Comparison of ENCODE assay signal across 1 cellular context in the genomic region with DNA sequence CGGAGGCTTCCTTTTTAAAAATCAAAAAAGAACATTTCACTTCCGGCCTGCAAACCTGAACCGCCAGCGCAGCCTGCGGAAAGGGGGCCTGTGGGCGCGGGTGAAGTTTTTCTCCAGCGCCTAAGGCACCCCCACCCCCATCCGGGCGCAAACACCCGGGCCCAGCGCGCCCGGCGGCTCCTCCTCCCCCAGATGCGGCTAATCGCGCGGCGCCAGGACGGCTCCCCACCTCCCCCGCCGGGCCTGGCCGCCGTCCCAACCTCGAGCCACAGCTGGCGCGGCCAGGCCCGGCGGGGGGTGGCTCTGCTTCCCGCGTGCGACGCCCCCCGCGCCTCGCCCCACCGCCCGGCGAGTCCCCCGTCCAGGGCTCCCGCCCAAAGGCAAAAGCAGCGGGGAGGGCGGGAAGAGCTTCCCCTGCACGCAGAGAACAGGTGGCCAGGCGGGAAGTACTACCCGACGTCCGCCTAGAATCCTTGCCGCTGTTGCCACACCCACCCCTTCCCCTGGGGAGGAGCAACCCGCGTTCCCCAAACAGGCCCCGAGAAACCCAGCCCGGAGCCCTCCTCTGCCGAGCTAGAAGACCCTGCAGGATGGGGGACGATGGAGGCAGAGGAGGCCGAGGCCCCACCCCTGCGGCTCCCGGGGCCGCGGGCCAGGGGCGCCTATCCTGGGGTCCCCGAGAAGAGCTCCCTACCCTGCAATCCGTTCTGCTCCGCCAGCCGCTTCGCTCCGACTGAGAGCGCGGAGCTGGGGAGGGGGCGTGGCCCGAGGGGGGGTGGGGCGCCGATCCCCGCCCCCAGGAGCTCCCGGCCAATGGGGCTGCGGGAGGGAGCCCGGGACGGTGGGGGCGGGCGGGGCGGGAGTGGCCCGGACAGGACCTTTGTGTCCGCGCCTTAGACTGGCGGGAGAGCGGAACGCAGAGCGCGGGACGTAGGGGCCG.
TF ChIP-seq lines count a peak whose summit lies in the region.

Gene CARHSP1, minus strand, starts transcription at position 735 of the 940 bp plus-strand sequence. CDS start 9,678 bp downstream, outside the sequence.

TF ChIP-seq in HEK293, 187 proteins besides CTCF, POLR2A, EP300 and RAD21 (continued from another document and continues in another):
- no peak for TF ChIP-seq ZSCAN4 (tag by site-specific recombination; IDR thresholded peaks at IDR 0.05)
- no peak for TF ChIP-seq ZNF174 (tag by site-specific recombination; IDR thresholded peaks at IDR 0.05)
- no peak for TF ChIP-seq ZNF544 (tag by site-specific recombination; IDR thresholded peaks at IDR 0.05)
- no peak for TF ChIP-seq SALL2 (tag by site-specific recombination; IDR thresholded peaks at IDR 0.05; ENCODE audit: borderline replicate concordance)
- no peak for TF ChIP-seq ZNF155 (tag by site-specific recombination; IDR thresholded peaks at IDR 0.05)
- peak; percentile 17; the same call in 1 of the 2 replicates for TF ChIP-seq ZFHX2 (tag by site-specific recombination; conservative IDR thresholded peaks at IDR 0.05)
- no peak for TF ChIP-seq REPIN1 (tag by site-specific recombination; IDR thresholded peaks at IDR 0.05; ENCODE audit: low read depth)
- TF ChIP-seq ZBTB8A (tag by site-specific recombination; IDR thresholded peaks at IDR 0.05), result peak; percentile 99
- no peak for TF ChIP-seq SETDB1 (IDR thresholded peaks at IDR 0.05; ENCODE audit: insufficient read length, low read length)
- TF ChIP-seq YY1 (tag by site-specific recombination; IDR thresholded peaks at IDR 0.05), result no peak
- no peak for TF ChIP-seq ZNF140 (tag by site-specific recombination; IDR thresholded peaks at IDR 0.05)
- TF ChIP-seq ZNF473 (tag by site-specific recombination; IDR thresholded peaks at IDR 0.05), result no peak
- TF ChIP-seq, protein P1, sequence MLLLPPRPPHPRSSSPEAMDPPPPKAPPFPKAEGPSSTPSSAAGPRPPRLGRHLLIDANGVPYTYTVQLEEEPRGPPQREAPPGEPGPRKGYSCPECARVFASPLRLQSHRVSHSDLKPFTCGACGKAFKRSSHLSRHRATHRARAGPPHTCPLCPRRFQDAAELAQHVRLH (tag by site-specific recombination; IDR thresholded peaks at IDR 0.05), result peak; percentile 67; the same call in 1 of the 2 replicates
- TF ChIP-seq ZNF510 (tag by site-specific recombination; IDR thresholded peaks at IDR 0.05; ENCODE audit: insufficient replicate concordance), result no peak
- no peak for TF ChIP-seq ZFP3 (tag by site-specific recombination; IDR thresholded peaks at IDR 0.05; ENCODE audit: low read depth)
- TF ChIP-seq ZNF626 (tag by site-specific recombination; IDR thresholded peaks at IDR 0.05), result no peak
- no peak for TF ChIP-seq ZNF416 (tag by site-specific recombination; IDR thresholded peaks at IDR 0.05)
- TF ChIP-seq ZNF274 (IDR thresholded peaks at IDR 0.05; ENCODE audit: low read length), result no peak
- TF ChIP-seq ZNF274 (tag by site-specific recombination; IDR thresholded peaks at IDR 0.05; ENCODE audit: borderline replicate concordance), result no peak
- no peak for TF ChIP-seq HIC1 (tag by site-specific recombination; IDR thresholded peaks at IDR 0.05)
- TF ChIP-seq ZNF426 (tag by site-specific recombination; IDR thresholded peaks at IDR 0.05), result no peak
- no peak for TF ChIP-seq ZNF214 (tag by site-specific recombination; IDR thresholded peaks at IDR 0.05; ENCODE audit: borderline replicate concordance)
- TF ChIP-seq ATF2 (tag by site-specific recombination; IDR thresholded peaks at IDR 0.05; ENCODE audit: low read depth), result no peak
- TF ChIP-seq ZNF324 (tag by site-specific recombination; IDR thresholded peaks at IDR 0.05), result 0 out of 2 replicates have a peak, but pooled peaks have one; percentile 24
- TF ChIP-seq HOXC10 (CRISPR knock-in tag; IDR thresholded peaks at IDR 0.05), result no peak
- no peak for TF ChIP-seq ZNF707 (tag by site-specific recombination; IDR thresholded peaks at IDR 0.05)
- peak; percentile 96 for TF ChIP-seq KLF10 (tag by site-specific recombination; IDR thresholded peaks at IDR 0.05)
- no peak for TF ChIP-seq ZNF558 (tag by site-specific recombination; IDR thresholded peaks at IDR 0.05)
- peak; percentile 87 for TF ChIP-seq SP3 (tag by site-specific recombination; IDR thresholded peaks at IDR 0.05)
- no peak for TF ChIP-seq ZNF785 (tag by site-specific recombination; IDR thresholded peaks at IDR 0.05)
- TF ChIP-seq, protein P2, sequence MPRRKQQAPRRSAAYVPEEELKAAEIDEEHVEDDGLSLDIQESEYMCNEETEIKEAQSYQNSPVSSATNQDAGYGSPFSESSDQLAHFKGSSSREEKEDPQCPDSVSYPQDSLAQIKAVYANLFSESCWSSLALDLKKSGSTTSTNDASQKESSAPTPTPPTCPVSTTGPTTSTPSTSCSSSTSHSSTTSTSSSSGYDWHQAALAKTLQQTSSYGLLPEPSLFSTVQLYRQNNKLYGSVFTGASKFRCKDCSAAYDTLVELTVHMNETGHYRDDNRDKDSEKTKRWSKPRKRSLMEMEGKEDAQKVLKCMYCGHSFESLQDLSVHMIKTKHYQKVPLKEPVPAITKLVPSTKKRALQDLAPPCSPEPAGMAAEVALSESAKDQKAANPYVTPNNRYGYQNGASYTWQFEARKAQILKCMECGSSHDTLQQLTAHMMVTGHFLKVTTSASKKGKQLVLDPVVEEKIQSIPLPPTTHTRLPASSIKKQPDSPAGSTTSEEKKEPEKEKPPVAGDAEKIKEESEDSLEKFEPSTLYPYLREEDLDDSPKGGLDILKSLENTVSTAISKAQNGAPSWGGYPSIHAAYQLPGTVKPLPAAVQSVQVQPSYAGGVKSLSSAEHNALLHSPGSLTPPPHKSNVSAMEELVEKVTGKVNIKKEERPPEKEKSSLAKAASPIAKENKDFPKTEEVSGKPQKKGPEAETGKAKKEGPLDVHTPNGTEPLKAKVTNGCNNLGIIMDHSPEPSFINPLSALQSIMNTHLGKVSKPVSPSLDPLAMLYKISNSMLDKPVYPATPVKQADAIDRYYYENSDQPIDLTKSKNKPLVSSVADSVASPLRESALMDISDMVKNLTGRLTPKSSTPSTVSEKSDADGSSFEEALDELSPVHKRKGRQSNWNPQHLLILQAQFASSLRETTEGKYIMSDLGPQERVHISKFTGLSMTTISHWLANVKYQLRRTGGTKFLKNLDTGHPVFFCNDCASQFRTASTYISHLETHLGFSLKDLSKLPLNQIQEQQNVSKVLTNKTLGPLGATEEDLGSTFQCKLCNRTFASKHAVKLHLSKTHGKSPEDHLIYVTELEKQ (tag by site-specific recombination; IDR thresholded peaks at IDR 0.05; ENCODE audit: borderline replicate concordance), result no peak
- TF ChIP-seq, protein P3, sequence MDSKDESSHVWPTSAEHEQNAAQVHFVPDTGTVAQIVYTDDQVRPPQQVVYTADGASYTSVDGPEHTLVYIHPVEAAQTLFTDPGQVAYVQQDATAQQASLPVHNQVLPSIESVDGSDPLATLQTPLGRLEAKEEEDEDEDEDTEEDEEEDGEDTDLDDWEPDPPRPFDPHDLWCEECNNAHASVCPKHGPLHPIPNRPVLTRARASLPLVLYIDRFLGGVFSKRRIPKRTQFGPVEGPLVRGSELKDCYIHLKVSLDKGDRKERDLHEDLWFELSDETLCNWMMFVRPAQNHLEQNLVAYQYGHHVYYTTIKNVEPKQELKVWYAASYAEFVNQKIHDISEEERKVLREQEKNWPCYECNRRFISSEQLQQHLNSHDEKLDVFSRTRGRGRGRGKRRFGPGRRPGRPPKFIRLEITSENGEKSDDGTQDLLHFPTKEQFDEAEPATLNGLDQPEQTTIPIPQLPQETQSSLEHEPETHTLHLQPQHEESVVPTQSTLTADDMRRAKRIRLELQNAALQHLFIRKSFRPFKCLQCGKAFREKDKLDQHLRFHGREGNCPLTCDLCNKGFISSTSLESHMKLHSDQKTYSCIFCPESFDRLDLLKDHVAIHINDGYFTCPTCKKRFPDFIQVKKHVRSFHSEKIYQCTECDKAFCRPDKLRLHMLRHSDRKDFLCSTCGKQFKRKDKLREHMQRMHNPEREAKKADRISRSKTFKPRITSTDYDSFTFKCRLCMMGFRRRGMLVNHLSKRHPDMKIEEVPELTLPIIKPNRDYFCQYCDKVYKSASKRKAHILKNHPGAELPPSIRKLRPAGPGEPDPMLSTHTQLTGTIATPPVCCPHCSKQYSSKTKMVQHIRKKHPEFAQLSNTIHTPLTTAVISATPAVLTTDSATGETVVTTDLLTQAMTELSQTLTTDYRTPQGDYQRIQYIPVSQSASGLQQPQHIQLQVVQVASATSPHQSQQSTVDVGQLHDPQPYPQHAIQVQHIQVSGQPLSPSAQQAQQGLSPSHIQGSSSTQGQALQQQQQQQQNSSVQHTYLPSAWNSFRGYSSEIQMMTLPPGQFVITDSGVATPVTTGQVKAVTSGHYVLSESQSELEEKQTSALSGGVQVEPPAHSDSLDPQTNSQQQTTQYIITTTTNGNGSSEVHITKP (tag by site-specific recombination; IDR thresholded peaks at IDR 0.05), result peak; percentile 77
- no peak for TF ChIP-seq ZNF530 (tag by site-specific recombination; IDR thresholded peaks at IDR 0.05; ENCODE audit: low read depth)
- no peak for TF ChIP-seq YY2 (tag by site-specific recombination; IDR thresholded peaks at IDR 0.05)
- no peak for TF ChIP-seq ZNF211 (tag by site-specific recombination; IDR thresholded peaks at IDR 0.05; ENCODE audit: low read depth)
- TF ChIP-seq ZNF404 (tag by site-specific recombination; IDR thresholded peaks at IDR 0.05), result no peak
- TF ChIP-seq, protein P4, sequence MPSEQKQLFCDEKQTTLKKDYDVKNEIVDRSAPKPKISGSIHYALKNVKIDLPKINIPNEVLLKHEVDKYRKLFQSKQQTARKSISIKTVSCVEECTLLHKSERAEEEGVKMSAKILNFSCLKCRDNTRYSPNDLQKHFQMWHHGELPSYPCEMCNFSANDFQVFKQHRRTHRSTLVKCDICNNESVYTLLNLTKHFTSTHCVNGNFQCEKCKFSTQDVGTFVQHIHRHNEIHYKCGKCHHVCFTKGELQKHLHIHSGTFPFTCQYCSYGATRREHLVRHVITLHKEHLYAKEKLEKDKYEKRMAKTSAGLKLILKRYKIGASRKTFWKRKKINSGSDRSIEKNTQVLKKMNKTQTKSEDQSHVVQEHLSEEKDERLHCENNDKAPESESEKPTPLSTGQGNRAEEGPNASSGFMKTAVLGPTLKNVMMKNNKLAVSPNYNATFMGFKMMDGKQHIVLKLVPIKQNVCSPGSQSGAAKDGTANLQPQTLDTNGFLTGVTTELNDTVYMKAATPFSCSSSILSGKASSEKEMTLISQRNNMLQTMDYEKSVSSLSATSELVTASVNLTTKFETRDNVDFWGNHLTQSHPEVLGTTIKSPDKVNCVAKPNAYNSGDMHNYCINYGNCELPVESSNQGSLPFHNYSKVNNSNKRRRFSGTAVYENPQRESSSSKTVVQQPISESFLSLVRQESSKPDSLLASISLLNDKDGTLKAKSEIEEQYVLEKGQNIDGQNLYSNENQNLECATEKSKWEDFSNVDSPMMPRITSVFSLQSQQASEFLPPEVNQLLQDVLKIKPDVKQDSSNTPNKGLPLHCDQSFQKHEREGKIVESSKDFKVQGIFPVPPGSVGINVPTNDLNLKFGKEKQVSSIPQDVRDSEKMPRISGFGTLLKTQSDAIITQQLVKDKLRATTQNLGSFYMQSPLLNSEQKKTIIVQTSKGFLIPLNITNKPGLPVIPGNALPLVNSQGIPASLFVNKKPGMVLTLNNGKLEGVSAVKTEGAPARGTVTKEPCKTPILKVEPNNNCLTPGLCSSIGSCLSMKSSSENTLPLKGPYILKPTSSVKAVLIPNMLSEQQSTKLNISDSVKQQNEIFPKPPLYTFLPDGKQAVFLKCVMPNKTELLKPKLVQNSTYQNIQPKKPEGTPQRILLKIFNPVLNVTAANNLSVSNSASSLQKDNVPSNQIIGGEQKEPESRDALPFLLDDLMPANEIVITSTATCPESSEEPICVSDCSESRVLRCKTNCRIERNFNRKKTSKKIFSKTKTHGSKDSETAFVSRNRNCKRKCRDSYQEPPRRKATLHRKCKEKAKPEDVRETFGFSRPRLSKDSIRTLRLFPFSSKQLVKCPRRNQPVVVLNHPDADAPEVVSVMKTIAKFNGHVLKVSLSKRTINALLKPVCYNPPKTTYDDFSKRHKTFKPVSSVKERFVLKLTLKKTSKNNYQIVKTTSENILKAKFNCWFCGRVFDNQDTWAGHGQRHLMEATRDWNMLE (tag by site-specific recombination; conservative IDR thresholded peaks at IDR 0.05; ENCODE audit: low read depth), result no peak
- peak; percentile 98 for TF ChIP-seq KLF9 (tag by site-specific recombination; IDR thresholded peaks at IDR 0.05; ENCODE audit: low read depth)
- TF ChIP-seq ZNF776 (tag by site-specific recombination; IDR thresholded peaks at IDR 0.05; ENCODE audit: borderline replicate concordance), result no peak
- TF ChIP-seq ZNF610 (tag by site-specific recombination; IDR thresholded peaks at IDR 0.05; ENCODE audit: borderline replicate concordance), result peak; percentile 72; the same call in 1 of the 2 replicates
- TF ChIP-seq ZNF561 (tag by site-specific recombination; IDR thresholded peaks at IDR 0.05; ENCODE audit: borderline replicate concordance), result 0 out of 2 replicates have a peak, but pooled peaks have one; percentile 80
- TF ChIP-seq BCL11B (tag by site-specific recombination; IDR thresholded peaks at IDR 0.05; ENCODE audit: low read depth), result no peak
- no peak for TF ChIP-seq ZNF660 (tag by site-specific recombination; IDR thresholded peaks at IDR 0.05)
